ENCODE assay signal across 21 cellular contexts in the genomic region with DNA sequence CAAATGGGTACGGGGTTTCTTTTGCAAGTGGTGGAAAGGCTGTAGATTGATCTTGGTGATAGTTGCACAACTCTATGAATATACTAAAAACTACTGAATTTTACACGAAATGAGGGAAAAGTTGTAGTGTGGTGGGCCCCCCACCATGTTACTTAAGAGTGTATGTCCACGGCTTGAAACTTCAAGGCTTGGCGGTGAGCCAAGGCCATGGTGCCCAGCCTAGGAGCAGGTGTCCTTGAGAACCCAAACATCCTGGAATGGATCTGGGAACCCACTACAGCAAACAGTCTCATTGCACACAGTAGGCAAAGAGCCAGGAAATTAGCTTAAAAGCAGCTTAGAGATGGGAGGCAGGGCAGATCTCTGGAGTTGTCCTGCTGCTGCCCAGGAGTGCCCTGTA.
DNase-seq lines count a peak whose midpoint lies in the region; ATAC-seq, FAIRE-seq and TF ChIP-seq lines count a peak whose summit lies in the region.
"Had no signal": no experiment of that assay in that cellular context is flagged by ENCODE, and none has a peak within 500 bp of the region (broad histone marks: within the 10 kb centered on the region; RNA-seq: fewer than 3 reads in every experiment).

No MANE protein-coding gene starts in this region.

- intact Hi-C loops in K562 (cut with micrococcal nuclease): no loop called here

- no peak overlapping the region for H3K4me3 ChIP-seq in K562
- H3K4me3 ChIP-seq: A549; BLaER1 treated with 17β-estradiol and CSF1 and Interleukin-3, amounts not matched to agents 10 nM and 100 nM had no signal

- H3K9me1 ChIP-seq in K562 (ENCODE audit: control insufficient read depth, insufficient read depth, low read length): no peaks in the 10 kb centered on the region

- DNase-seq in DMS 273 (lab: John Stamatoyannopoulos, UW; ENCODE audit: unreplicated experiment) (peak; percentile 46), DMS 273 treated with DMSO at 0.1 percent for 48 hours (lab: John Stamatoyannopoulos, UW) (no peak), NCI-H82 (lab: John Stamatoyannopoulos, UW) (peak; percentile 13), NCI-H82 treated with DMSO at 0.1 percent for 48 hours (lab: John Stamatoyannopoulos, UW; ENCODE audit: unreplicated experiment) (no peak), NCI-H2029 (lab: John Stamatoyannopoulos, UW) (peak; percentile 32), K562 (ENCODE audit: extremely low read depth in 1 of 4, low spot score in 3 of 4) (no peak), HTR-8/SVneo (ENCODE audit: insufficient read length, low spot score) (no peak)
- DNase-seq: AML-193; Caco-2; Calu3; CD4-positive, alpha-beta T cell; CD8-positive, alpha-beta T cell; DMS79 treated with DMSO at 0.1 percent for 48 hours; GF-D8 had no signal

- WGBS in K562 (ENCODE audit: insufficient coverage, low coverage, missing lambda C conversion rate): 33% methylated on average over 4 of the region's 4 CpGs

- no peak overlapping the region for H3K4me2 ChIP-seq in K562 (ENCODE audit: insufficient read depth, low read length)
- H3K4me2 ChIP-seq: A549; BLaER1 treated with 17β-estradiol and CSF1 and Interleukin-3, amounts not matched to agents 10 nM and 100 nM had no signal

- TF ChIP-seq POLR2A in K562 (conservative IDR thresholded peaks at IDR 0.05): no peak

- no TSS peak for BruUV-seq in K562 (replicated peaks; lab: Mats Ljungman, UMichigan)

- H3K79me2 ChIP-seq in K562 (ENCODE audit: control insufficient read depth, insufficient read depth, low read length): no peaks in the 10 kb centered on the region

- no peak for TF ChIP-seq RAD21 in K562 (CRISPR knock-in tag; conservative IDR thresholded peaks at IDR 0.05 in 1 of 2, IDR thresholded peaks at IDR 0.05 in 1 of 2)

- no peak overlapping the region for H2AFZ ChIP-seq in K562 (ENCODE audit: low read depth, low read length)

- no peak for TF ChIP-seq EP300 in K562 (IDR thresholded peaks at IDR 0.05; ENCODE audit: low read length)

- H3K4me1 ChIP-seq in K562 (replicated peaks in 1 of 2; ENCODE audit: control insufficient read depth in 2 of 2, insufficient read depth in 2 of 2, low read length in 2 of 2): peaks cover 0 to 6% of the 10 kb centered on the region in 2 experiments; a peak in 2 of 5 replicates
- H3K4me1 ChIP-seq: A549; BLaER1 treated with 17β-estradiol and CSF1 and Interleukin-3, amounts not matched to agents 10 nM and 100 nM; Caco-2 had no signal

- H3K27me3 ChIP-seq in K562 (ENCODE audit: control insufficient read depth in 2 of 2, insufficient read depth in 2 of 2, low read length in 2 of 2): no peaks in the 10 kb centered on the region

- POLR2A ChIA-PET in K562 (lab: Yijun Ruan, JAX): no interaction called here

- TF ChIP-seq CTCF in K562 (IDR thresholded peaks at IDR 0.05 in 2 of 3, conservative IDR thresholded peaks at IDR 0.05 in 1 of 3; ENCODE audit: insufficient read depth in 2 of 3, low read depth in 1 of 3, low read length in 3 of 3): no peak

- CTCF ChIA-PET in K562 (lab: Yijun Ruan, JAX; ENCODE audit: low intra/inter-chr PET ratio): no interaction called here

- H3K27ac ChIP-seq in K562 (ENCODE audit: extremely low read depth, low read depth, low read length): no peak overlapping the region
- H3K27ac ChIP-seq: 22Rv1; A549; BLaER1 treated with 17β-estradiol and CSF1 and Interleukin-3, amounts not matched to agents 10 nM and 100 nM; C4-2B had no signal

- H3K36me3 ChIP-seq in K562 (ENCODE audit: control insufficient read depth, insufficient read depth, low read length): no peaks in the 10 kb centered on the region
- H3K36me3 ChIP-seq: BLaER1 treated with 17β-estradiol and CSF1 and Interleukin-3, amounts not matched to agents 10 nM and 100 nM had no signal

- in situ Hi-C loops in K562 (cut with MboI): no loop called here

- H3K9ac ChIP-seq in K562 (ENCODE audit: insufficient read depth in 1 of 2, low read depth in 2 of 2, low read length in 2 of 2): no peak overlapping the region
- H3K9ac ChIP-seq: BLaER1 treated with 17β-estradiol and CSF1 and Interleukin-3, amounts not matched to agents 10 nM and 100 nM had no signal

- ATAC-seq in K562: no peak
- ATAC-seq: A549; CD8-positive, alpha-beta T cell had no signal

- H4K20me1 ChIP-seq in K562 (replicated peaks; ENCODE audit: control insufficient read depth, insufficient read depth, low read length): no peaks in the 10 kb centered on the region
- H4K20me1 ChIP-seq: BLaER1 treated with 17β-estradiol and CSF1 and Interleukin-3, amounts not matched to agents 10 nM and 100 nM had no signal

- FAIRE-seq in K562 (lab: Jason Lieb, UNC): no peak
- FAIRE-seq in HTR-8/SVneo (lab: Jason Lieb, UNC): no peak
- FAIRE-seq: D721Med, G401.6, GM19239 had no signal

- no peaks in the 10 kb centered on the region for H3K9me3 ChIP-seq in K562 (replicated peaks; ENCODE audit: control insufficient read depth, insufficient read depth, low read depth, low read length)
- H3K9me3 ChIP-seq: A549, Caco-2 had no signal

TF ChIP-seq in K562, 482 proteins besides CTCF, POLR2A, EP300 and RAD21:
- no peak for TF ChIP-seq ZNF445 (CRISPR knock-in tag; IDR thresholded peaks at IDR 0.05; ENCODE audit: low read depth)
- TF ChIP-seq, protein P1, sequence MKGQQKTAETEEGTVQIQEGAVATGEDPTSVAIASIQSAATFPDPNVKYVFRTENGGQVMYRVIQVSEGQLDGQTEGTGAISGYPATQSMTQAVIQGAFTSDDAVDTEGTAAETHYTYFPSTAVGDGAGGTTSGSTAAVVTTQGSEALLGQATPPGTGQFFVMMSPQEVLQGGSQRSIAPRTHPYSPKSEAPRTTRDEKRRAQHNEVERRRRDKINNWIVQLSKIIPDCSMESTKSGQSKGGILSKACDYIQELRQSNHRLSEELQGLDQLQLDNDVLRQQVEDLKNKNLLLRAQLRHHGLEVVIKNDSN (CRISPR knock-in tag; IDR thresholded peaks at IDR 0.05): no peak
- no peak for TF ChIP-seq ELF1 (tag; IDR thresholded peaks at IDR 0.05)
- TF ChIP-seq ZNF76 (CRISPR knock-in tag; IDR thresholded peaks at IDR 0.05; ENCODE audit: borderline replicate concordance): no peak
- no peak for TF ChIP-seq MCM5 (IDR thresholded peaks at IDR 0.05; ENCODE audit: low read depth)
- peak; percentile 51; the same call in 1 of the 2 replicates for TF ChIP-seq NFIC (IDR thresholded peaks at IDR 0.05)
- TF ChIP-seq ZFP1 (CRISPR knock-in tag; IDR thresholded peaks at IDR 0.05): no peak
- TF ChIP-seq, protein P2, sequence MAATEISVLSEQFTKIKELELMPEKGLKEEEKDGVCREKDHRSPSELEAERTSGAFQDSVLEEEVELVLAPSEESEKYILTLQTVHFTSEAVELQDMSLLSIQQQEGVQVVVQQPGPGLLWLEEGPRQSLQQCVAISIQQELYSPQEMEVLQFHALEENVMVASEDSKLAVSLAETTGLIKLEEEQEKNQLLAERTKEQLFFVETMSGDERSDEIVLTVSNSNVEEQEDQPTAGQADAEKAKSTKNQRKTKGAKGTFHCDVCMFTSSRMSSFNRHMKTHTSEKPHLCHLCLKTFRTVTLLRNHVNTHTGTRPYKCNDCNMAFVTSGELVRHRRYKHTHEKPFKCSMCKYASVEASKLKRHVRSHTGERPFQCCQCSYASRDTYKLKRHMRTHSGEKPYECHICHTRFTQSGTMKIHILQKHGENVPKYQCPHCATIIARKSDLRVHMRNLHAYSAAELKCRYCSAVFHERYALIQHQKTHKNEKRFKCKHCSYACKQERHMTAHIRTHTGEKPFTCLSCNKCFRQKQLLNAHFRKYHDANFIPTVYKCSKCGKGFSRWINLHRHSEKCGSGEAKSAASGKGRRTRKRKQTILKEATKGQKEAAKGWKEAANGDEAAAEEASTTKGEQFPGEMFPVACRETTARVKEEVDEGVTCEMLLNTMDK (IDR thresholded peaks at IDR 0.05; ENCODE audit: borderline replicate concordance, insufficient read depth, low read depth, low read length, poor library complexity, severe bottlenecking): no peak

Comparison
In these comparisons a context has a peak if more than half of its experiments do, and no peak if none do; other contexts are left out.
1. DNase-seq: peak in DMS 273 (single experiment), NCI-H82 (single experiment) and NCI-H2029 (single experiment); none in DMS 273 treated with DMSO at 0.1 percent for 48 hours (single experiment), NCI-H82 treated with DMSO at 0.1 percent for 48 hours (single experiment), K562 (0 of 4) and HTR-8/SVneo (single experiment).